23 cellular contexts compared by ENCODE assay signal in genomic region chr3:170438836-170439235, GRCh38. TPM values are rescaled to one million over a fixed set of nuclear protein-coding genes. Genes with fewer than 3 reads are reported as not detected.
"Had no signal": no experiment of that assay in that cellular context is flagged by ENCODE, and none has a peak within 500 bp of the region (broad histone marks: within the 10 kb centered on the region; RNA-seq: fewer than 3 reads in every experiment).

No MANE protein-coding gene starts in this region.

- DNase-seq: Karpas-422, KG1, MG63, NCI-H1092, NCI-H1105 treated with DMSO at 0.1 percent for 48 hours, NCI-H1417 treated with DMSO at 0.1 percent for 48 hours, NCI-H146, NCI-H1694 treated with DMSO at 0.1 percent for 48 hours, NCI-H1930, NCI-H2081, NCI-H2107, NCI-H2227 treated with DMSO at 0.1 percent for 48 hours, NCI-H524, NCI-H69, NCI-H774, PC-3, Peyer's patch, Right ventricle myocardium superior, RPMI8226, SIG-M5 had no signal

- H3K4me1 ChIP-seq: Peyer's patch, SJSA1 had no signal

- H3K27ac ChIP-seq: Peyer's patch, SJSA1, SK-N-MC had no signal

- H3K27me3 ChIP-seq: MG63, Peyer's patch, SJSA1 had no signal

- ATAC-seq: PC-3 had no signal

- H3K9me3 ChIP-seq: MG63, Peyer's patch, SJSA1 had no signal

- H3K36me3 ChIP-seq: Peyer's patch, SJSA1 had no signal

- H3K4me3 ChIP-seq: MG63, Peyer's patch, SJSA1, SK-N-MC had no signal

RNA-seq across cellular contexts. Expression of gene CLDN11, which starts 20.2 kb away (rescaled TPM):
- total RNA-seq: HT1080 had no signal
